In the genomic region with DNA sequence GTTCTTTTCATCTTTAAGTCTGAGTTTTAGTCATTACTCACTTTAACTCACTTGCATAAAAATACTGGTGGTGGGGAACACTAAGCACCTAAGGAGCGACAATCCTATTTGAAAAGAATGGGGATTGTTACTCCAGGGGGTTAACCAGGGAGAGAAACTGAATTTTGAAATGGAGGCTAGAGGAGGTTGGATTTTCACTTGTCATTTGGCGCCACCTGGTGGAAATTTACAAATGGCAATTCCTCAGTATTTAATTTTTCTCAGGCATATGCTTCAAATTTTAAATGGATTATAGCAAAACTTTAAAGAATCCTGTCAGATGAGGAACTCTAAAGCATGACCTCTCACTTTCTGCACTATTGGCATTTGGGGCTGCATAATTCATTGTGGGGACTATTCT, we compare ENCODE assay signal across 8 cellular contexts. TPM values are rescaled to one million over a fixed set of nuclear protein-coding genes. Genes with fewer than 3 reads are reported as not detected.
A peak's percentile ranks its signal among the peaks of the same experiment; 100 is the strongest.
DNase-seq lines count a peak whose midpoint lies in the region; ATAC-seq and TF ChIP-seq lines count a peak whose summit lies in the region.

No MANE protein-coding gene starts in this region.

- TF ChIP-seq POLR2A in tibial nerve (IDR thresholded peaks at IDR 0.05) = no peak

- peaks cover 0 to 20% (median 3%) of the 10 kb centered on the region in 4 donors for H3K4me1 ChIP-seq in tibial nerve

- H3K27ac Mint-ChIP-seq in naive thymus-derived CD8-positive, alpha-beta T cell = peak overlapping the region in 8 of 10 donors; percentile 40 to 91 (median 78)

- POLR2A ChIA-PET in naive thymus-derived CD8-positive, alpha-beta T cell (lab: Charles Lee) = interaction anchor here (1.0 to 1.1 kb wide), 2 partner anchors 297 to 525 kb away, joined by 3 read pairs; a partner anchor contains a TSS

- peaks cover 1 to 15% (median 6%) of the 10 kb centered on the region in 5 donors for H3K27me3 Mint-ChIP-seq in naive thymus-derived CD8-positive, alpha-beta T cell

- H3K4me1 Mint-ChIP-seq in naive thymus-derived CD8-positive, alpha-beta T cell = peaks cover 9 to 25% (median 17%) of the 10 kb centered on the region in 4 donors

- H3K36me3 ChIP-seq in tibial nerve = no peaks in the 10 kb centered on the region

- no peak overlapping the region for H3K4me3 Mint-ChIP-seq in naive thymus-derived CD8-positive, alpha-beta T cell

- H3K9me3 Mint-ChIP-seq in naive thymus-derived CD8-positive, alpha-beta T cell = no peaks in the 10 kb centered on the region

- ATAC-seq in left cardiac atrium (no peak), GM18519 (IDR thresholded peaks at IDR 0.05; ENCODE audit: low FRiP score, unreplicated experiment) (no peak)
- no peak for ATAC-seq in naive thymus-derived CD8-positive, alpha-beta T cell

- H3K27me3 ChIP-seq in tibial nerve = peaks cover 0 to 22% of the 10 kb centered on the region in 2 donors

- H3K36me3 Mint-ChIP-seq in naive thymus-derived CD8-positive, alpha-beta T cell = peaks cover 0 to 2% (median 0%) of the 10 kb centered on the region in 3 donors

- peak; percentile 50 to 90 (median 79) for TF ChIP-seq CTCF in tibial nerve (IDR thresholded peaks at IDR 0.05)

- H3K27ac ChIP-seq in tibial nerve = peak overlapping the region in 2 of 4 donors; percentile 59 to 69

- DNase-seq in left cardiac atrium = peak; percentile 35
- DNase-seq in cardiac septum (ENCODE audit: low spot score) = no peak
- peak; percentile 70 for DNase-seq in NCI-H2227 treated with DMSO at 0.1 percent for 48 hours (lab: John Stamatoyannopoulos, UW)
- DNase-seq in activated CD4-positive, alpha-beta T cell treated with anti-CD3 and anti-CD28 coated beads, Interleukin-2, amount 50 U/mL, for 48 hours = peak; percentile 37 to 50
- DNase-seq in effector CD8-positive, alpha-beta T cell (lab: John Stamatoyannopoulos, UW) = peak; percentile 21
- peak; percentile 14 to 83 (median 48) for DNase-seq in naive thymus-derived CD8-positive, alpha-beta T cell
- DNase-seq in tibial nerve (ENCODE audit: low spot score in 2 of 2) = peak in 1 of 2 donors; percentile 74

- no peak for TF ChIP-seq EP300 in tibial nerve (IDR thresholded peaks at IDR 0.05)

- no peak overlapping the region for H3K4me3 ChIP-seq in tibial nerve

- no peaks in the 10 kb centered on the region for H3K9me3 ChIP-seq in tibial nerve

- intact Hi-C loops in left cardiac atrium (cut with DNase I) = loop anchor here (1.0 to 10.0 kb wide), 5 partner anchors 278 to 528 kb away; a partner anchor contains a TSS
- intact Hi-C loops in cardiac septum (cut with DNase I) = loop anchor here (1.0 to 5.0 kb wide), 4 partner anchors 282 to 1085 kb away; no protein-coding TSS in a partner anchor

- WGBS in tibial nerve, 2 donors = 0 to 5% methylated on average over 2 of the region's 2 CpGs

RNA-seq across cellular contexts. Expression of a gene that starts 2.7 kb away (rescaled TPM):
- 1 to 10 TPM; 8.7 to 9.2 TPM for total RNA-seq in left cardiac atrium
- 17.8 TPM for total RNA-seq in cardiac septum
- 10 to 100 TPM in 1 of 2 experiments, 1 to 10 TPM in 1; 8.6 to 10.2 TPM for total RNA-seq in naive thymus-derived CD8-positive, alpha-beta T cell
- 10 to 100 TPM; 20.7 to 25.9 (median 23.9) TPM for polyA plus RNA-seq in naive thymus-derived CD8-positive, alpha-beta T cell
- total RNA-seq in tibial nerve = 10 to 100 TPM; 27.8 to 41.4 (median 37.9) TPM
